ENCODE assay signal across 2 cellular contexts in the genomic region with DNA sequence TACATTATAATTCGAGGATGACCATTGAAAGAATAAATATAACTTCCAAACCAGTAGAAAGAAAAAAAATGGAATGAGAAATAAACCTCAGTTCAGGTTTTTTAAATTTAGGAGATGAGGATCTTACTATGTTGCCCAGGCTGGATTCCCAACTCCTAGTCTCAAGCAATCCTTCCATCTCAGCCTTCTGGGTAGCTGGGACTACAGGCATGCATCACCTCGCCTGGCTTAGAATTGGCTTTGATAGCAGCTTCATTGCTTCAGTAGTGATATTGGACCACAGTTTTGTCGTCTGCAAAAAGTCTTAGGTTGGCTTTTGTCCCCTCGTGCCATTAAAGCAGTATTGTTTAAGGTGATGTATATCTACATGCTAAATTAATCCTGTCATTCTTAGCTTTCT.
TF ChIP-seq lines count a peak whose summit lies in the region.

No MANE protein-coding gene starts in this region.

TF ChIP-seq in SK-N-SH, 30 proteins besides CTCF, POLR2A, EP300 and RAD21:
- no peak for TF ChIP-seq POLR2AphosphoS5 (IDR thresholded peaks at IDR 0.05; ENCODE audit: low read depth, low read length)
- TF ChIP-seq, protein P1, sequence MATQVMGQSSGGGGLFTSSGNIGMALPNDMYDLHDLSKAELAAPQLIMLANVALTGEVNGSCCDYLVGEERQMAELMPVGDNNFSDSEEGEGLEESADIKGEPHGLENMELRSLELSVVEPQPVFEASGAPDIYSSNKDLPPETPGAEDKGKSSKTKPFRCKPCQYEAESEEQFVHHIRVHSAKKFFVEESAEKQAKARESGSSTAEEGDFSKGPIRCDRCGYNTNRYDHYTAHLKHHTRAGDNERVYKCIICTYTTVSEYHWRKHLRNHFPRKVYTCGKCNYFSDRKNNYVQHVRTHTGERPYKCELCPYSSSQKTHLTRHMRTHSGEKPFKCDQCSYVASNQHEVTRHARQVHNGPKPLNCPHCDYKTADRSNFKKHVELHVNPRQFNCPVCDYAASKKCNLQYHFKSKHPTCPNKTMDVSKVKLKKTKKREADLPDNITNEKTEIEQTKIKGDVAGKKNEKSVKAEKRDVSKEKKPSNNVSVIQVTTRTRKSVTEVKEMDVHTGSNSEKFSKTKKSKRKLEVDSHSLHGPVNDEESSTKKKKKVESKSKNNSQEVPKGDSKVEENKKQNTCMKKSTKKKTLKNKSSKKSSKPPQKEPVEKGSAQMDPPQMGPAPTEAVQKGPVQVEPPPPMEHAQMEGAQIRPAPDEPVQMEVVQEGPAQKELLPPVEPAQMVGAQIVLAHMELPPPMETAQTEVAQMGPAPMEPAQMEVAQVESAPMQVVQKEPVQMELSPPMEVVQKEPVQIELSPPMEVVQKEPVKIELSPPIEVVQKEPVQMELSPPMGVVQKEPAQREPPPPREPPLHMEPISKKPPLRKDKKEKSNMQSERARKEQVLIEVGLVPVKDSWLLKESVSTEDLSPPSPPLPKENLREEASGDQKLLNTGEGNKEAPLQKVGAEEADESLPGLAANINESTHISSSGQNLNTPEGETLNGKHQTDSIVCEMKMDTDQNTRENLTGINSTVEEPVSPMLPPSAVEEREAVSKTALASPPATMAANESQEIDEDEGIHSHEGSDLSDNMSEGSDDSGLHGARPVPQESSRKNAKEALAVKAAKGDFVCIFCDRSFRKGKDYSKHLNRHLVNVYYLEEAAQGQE (IDR thresholded peaks at IDR 0.05; ENCODE audit: low read depth, low read length): no peak
- TF ChIP-seq USF2 (IDR thresholded peaks at IDR 0.05; ENCODE audit: borderline replicate concordance, low read depth, low read length): no peak
- no peak for TF ChIP-seq GATA2 (CRISPR knock-in tag; IDR thresholded peaks at IDR 0.05)
- TF ChIP-seq TEAD4 (IDR thresholded peaks at IDR 0.05; ENCODE audit: borderline replicate concordance, insufficient read depth): no peak

TF ChIP-seq in SK-N-SH treated with all-trans-retinoic acid at 6 μM for 48 hours, 23 proteins besides CTCF, POLR2A, EP300 and RAD21:
- TF ChIP-seq, protein P2, sequence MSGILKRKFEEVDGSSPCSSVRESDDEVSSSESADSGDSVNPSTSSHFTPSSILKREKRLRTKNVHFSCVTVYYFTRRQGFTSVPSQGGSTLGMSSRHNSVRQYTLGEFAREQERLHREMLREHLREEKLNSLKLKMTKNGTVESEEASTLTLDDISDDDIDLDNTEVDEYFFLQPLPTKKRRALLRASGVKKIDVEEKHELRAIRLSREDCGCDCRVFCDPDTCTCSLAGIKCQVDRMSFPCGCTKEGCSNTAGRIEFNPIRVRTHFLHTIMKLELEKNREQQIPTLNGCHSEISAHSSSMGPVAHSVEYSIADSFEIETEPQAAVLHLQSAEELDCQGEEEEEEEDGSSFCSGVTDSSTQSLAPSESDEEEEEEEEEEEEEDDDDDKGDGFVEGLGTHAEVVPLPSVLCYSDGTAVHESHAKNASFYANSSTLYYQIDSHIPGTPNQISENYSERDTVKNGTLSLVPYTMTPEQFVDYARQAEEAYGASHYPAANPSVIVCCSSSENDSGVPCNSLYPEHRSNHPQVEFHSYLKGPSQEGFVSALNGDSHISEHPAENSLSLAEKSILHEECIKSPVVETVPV (CRISPR knock-in tag; IDR thresholded peaks at IDR 0.05): no peak
- TF ChIP-seq, protein P3, sequence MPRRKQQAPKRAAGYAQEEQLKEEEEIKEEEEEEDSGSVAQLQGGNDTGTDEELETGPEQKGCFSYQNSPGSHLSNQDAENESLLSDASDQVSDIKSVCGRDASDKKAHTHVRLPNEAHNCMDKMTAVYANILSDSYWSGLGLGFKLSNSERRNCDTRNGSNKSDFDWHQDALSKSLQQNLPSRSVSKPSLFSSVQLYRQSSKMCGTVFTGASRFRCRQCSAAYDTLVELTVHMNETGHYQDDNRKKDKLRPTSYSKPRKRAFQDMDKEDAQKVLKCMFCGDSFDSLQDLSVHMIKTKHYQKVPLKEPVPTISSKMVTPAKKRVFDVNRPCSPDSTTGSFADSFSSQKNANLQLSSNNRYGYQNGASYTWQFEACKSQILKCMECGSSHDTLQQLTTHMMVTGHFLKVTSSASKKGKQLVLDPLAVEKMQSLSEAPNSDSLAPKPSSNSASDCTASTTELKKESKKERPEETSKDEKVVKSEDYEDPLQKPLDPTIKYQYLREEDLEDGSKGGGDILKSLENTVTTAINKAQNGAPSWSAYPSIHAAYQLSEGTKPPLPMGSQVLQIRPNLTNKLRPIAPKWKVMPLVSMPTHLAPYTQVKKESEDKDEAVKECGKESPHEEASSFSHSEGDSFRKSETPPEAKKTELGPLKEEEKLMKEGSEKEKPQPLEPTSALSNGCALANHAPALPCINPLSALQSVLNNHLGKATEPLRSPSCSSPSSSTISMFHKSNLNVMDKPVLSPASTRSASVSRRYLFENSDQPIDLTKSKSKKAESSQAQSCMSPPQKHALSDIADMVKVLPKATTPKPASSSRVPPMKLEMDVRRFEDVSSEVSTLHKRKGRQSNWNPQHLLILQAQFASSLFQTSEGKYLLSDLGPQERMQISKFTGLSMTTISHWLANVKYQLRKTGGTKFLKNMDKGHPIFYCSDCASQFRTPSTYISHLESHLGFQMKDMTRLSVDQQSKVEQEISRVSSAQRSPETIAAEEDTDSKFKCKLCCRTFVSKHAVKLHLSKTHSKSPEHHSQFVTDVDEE (CRISPR knock-in tag; IDR thresholded peaks at IDR 0.05): no peak
- TF ChIP-seq ISL1 (CRISPR knock-in tag; IDR thresholded peaks at IDR 0.05) (no peak), TCF4 (CRISPR knock-in tag; IDR thresholded peaks at IDR 0.05; ENCODE audit: borderline replicate concordance) (no peak), ZNF70 (CRISPR knock-in tag; IDR thresholded peaks at IDR 0.05) (no peak)
